ENCODE assay signal across 27 cellular contexts in genomic region chr12:31478425-31478824, GRCh38.
"Had no signal": no experiment of that assay in that cellular context is flagged by ENCODE, and none has a peak within 500 bp of the region (broad histone marks: within the 10 kb centered on the region; RNA-seq: fewer than 3 reads in every experiment).

No MANE protein-coding gene starts in this region.

- H3K4me1 ChIP-seq: ascending aorta, Peyer's patch had no signal

- ATAC-seq: activated CD8-positive, alpha-beta memory T cell treated with anti-CD3 and anti-CD28 coated beads, Interleukin-2, amount 10 ng/mL, durations not matched to agents 7 days and 5 days; activated naive CD4-positive, alpha-beta T cell treated with anti-CD3 and anti-CD28 coated beads, Interleukin-2, amount 50 U/mL, for 72 hours; activated naive CD8-positive, alpha-beta T cell treated with anti-CD3 and anti-CD28 coated beads, Interleukin-2, amount 50 U/mL, for 24 hours; activated T-cell treated with anti-CD3 and anti-CD28 coated beads, Interleukin-2, amount 50 U/mL, for 4 hours; body of pancreas; T-helper 17 cell had no signal

- H3K4me1 Mint-ChIP-seq: activated CD4-positive, alpha-beta T cell treated with anti-CD3 and anti-CD28 coated beads, Interleukin-2, amount 10 ng/mL, durations not matched to agents 24 days and 14 days had no signal

- H3K4me3 Mint-ChIP-seq: activated B cell treated with CpG ODN at 0.5 μM for 24 hours; activated CD4-positive, alpha-beta T cell treated with anti-CD3 and anti-CD28 coated beads, Interleukin-2, amount 10 ng/mL, durations not matched to agents 24 days and 14 days; activated CD8-positive, alpha-beta memory T cell treated with anti-CD3 and anti-CD28 coated beads, Interleukin-2, amount 10 ng/mL, durations not matched to agents 7 days and 5 days; activated naive CD8-positive, alpha-beta T cell treated with anti-CD3 and anti-CD28 coated beads, Interleukin-2, amount 50 U/mL, for 24 hours; activated T-cell treated with anti-CD3 and anti-CD28 coated beads, Interleukin-2, amount 50 U/mL, for 4 hours; T-helper 17 cell had no signal

- H3K4me3 ChIP-seq: ascending aorta, body of pancreas, Peyer's patch had no signal

- H3K27ac ChIP-seq: ascending aorta, body of pancreas, Peyer's patch, RWPE1 had no signal

- FAIRE-seq: bronchial epithelial cell, TTC549 had no signal

- H3K9me3 ChIP-seq: ascending aorta, body of pancreas, Peyer's patch had no signal

- H3K9me3 Mint-ChIP-seq: activated CD4-positive, alpha-beta T cell treated with anti-CD3 and anti-CD28 coated beads, Interleukin-2, amount 10 ng/mL, durations not matched to agents 24 days and 14 days; activated naive CD4-positive, alpha-beta T cell treated with anti-CD3 and anti-CD28 coated beads, Interleukin-2, amount 50 U/mL, for 72 hours; activated naive CD8-positive, alpha-beta T cell treated with anti-CD3 and anti-CD28 coated beads, Interleukin-2, amount 50 U/mL, for 24 hours; activated T-cell treated with anti-CD3 and anti-CD28 coated beads, Interleukin-2, amount 50 U/mL, for 4 hours had no signal

- H3K27me3 Mint-ChIP-seq: activated B cell treated with CpG ODN at 0.5 μM for 24 hours had no signal

- H3K27ac Mint-ChIP-seq: activated CD4-positive, alpha-beta T cell treated with anti-CD3 and anti-CD28 coated beads, Interleukin-2, amount 10 ng/mL, durations not matched to agents 24 days and 14 days; activated CD8-positive, alpha-beta memory T cell treated with anti-CD3 and anti-CD28 coated beads, Interleukin-2, amount 10 ng/mL, durations not matched to agents 7 days and 5 days; activated naive CD4-positive, alpha-beta T cell treated with anti-CD3 and anti-CD28 coated beads, Interleukin-2, amount 50 U/mL, for 72 hours; activated naive CD8-positive, alpha-beta T cell treated with anti-CD3 and anti-CD28 coated beads, Interleukin-2, amount 50 U/mL, for 24 hours; T-helper 17 cell had no signal

- DNase-seq: activated B cell treated with CpG ODN at 0.5 μM for 24 hours; activated CD4-positive, alpha-beta T cell treated with anti-CD3 and anti-CD28 coated beads for 1 hour; activated CD4-positive, alpha-beta T cell treated with anti-CD3 and anti-CD28 coated beads, Interleukin-2, amount 10 ng/mL, durations not matched to agents 24 days and 14 days; activated CD4-positive, alpha-beta T cell treated with anti-CD3 and anti-CD28 coated beads, Interleukin-2, amount 50 U/mL, for 48 hours; activated CD8-positive, alpha-beta memory T cell treated with anti-CD3 and anti-CD28 coated beads, Interleukin-2, amount 10 ng/mL, durations not matched to agents 7 days and 5 days; activated effector memory CD4-positive, alpha-beta T cell treated with anti-CD3 and anti-CD28 coated beads, Interleukin-2, amount 50 U/mL, for 16 hours; activated naive CD4-positive, alpha-beta T cell treated with Interleukin-2 at 50 U/mL for 16 hours; activated naive CD8-positive, alpha-beta T cell treated with anti-CD3 and anti-CD28 coated beads, Interleukin-2, amount 50 U/mL, for 24 hours; activated T-cell treated with anti-CD3 and anti-CD28 coated beads, Interleukin-2, amount 50 U/mL, for 4 hours; amniotic stem cell; body of pancreas; Karpas-422; NCI-H1048; NCI-H146; NCI-H187 treated with DMSO at 0.1 percent for 48 hours; NCI-H2081 treated with DMSO at 0.1 percent for 48 hours; NCI-H446; NCI-H524; Peyer's patch; SHP77 treated with DMSO at 0.1 percent for 48 hours; T-helper 17 cell; T-helper 9 cell had no signal

- H3K27me3 ChIP-seq: ascending aorta, body of pancreas, Peyer's patch had no signal
